ENCODE assay signal across 14 cellular contexts in genomic region chr10:132322621-132323048, GRCh38. TPM values are rescaled to one million over a fixed set of nuclear protein-coding genes. Genes with fewer than 3 reads are reported as not detected.
DNase-seq lines count a peak whose midpoint lies in the region; ATAC-seq and TF ChIP-seq lines count a peak whose summit lies in the region.
"Had no signal": no experiment of that assay in that cellular context is flagged by ENCODE, and none has a peak within 500 bp of the region (broad histone marks: within the 10 kb centered on the region; RNA-seq: fewer than 3 reads in every experiment).

No MANE protein-coding gene starts in this region.

- POLR2A ChIA-PET in activated CD4-positive, alpha-beta memory T cell treated with anti-CD3 and anti-CD28 coated beads, Interleukin-2, amount 10 ng/mL, durations not matched to agents 7 days and 5 days (lab: Charles Lee) = no interaction called here

- no peak overlapping the region for H3K27ac Mint-ChIP-seq in neural progenitor cell
- H3K27ac Mint-ChIP-seq in activated CD4-positive, alpha-beta memory T cell treated with anti-CD3 and anti-CD28 coated beads, Interleukin-2, amount 10 ng/mL, durations not matched to agents 7 days and 5 days = no peak overlapping the region
- H3K27ac Mint-ChIP-seq: naive B cell; stimulated activated naive CD8-positive, alpha-beta T cell treated with anti-CD3 and anti-CD28 coated beads, Interleukin-15, Interleukin-2, amounts not matched to agents 100 ng/mL and 50 ng/mL, for 24 hours had no signal

- no peak overlapping the region for H3K9ac ChIP-seq in neural progenitor cell

- peaks cover 9% of the 10 kb centered on the region for H3K9me3 Mint-ChIP-seq in neural progenitor cell
- H3K9me3 Mint-ChIP-seq in activated CD4-positive, alpha-beta memory T cell treated with anti-CD3 and anti-CD28 coated beads, Interleukin-2, amount 10 ng/mL, durations not matched to agents 7 days and 5 days = no peaks in the 10 kb centered on the region
- H3K9me3 Mint-ChIP-seq: naive B cell had no signal

- H3K4me2 ChIP-seq in neural progenitor cell = no peak overlapping the region

- H3K4me3 ChIP-seq in right atrium auricular region (no peak overlapping the region), fibroblast of pulmonary artery (replicated peaks; ENCODE audit: low read depth, low read length) (no peak overlapping the region), upper lobe of right lung (no peak overlapping the region), neural progenitor cell (no peak overlapping the region)
- H3K4me3 ChIP-seq: HAP-1 had no signal

- H3K27me3 ChIP-seq in right atrium auricular region = no peaks in the 10 kb centered on the region
- no peaks in the 10 kb centered on the region for H3K27me3 ChIP-seq in upper lobe of right lung
- no peaks in the 10 kb centered on the region for H3K27me3 ChIP-seq in neural progenitor cell

- H3K79me2 ChIP-seq in neural progenitor cell (ENCODE audit: low read depth) = peaks cover 6% of the 10 kb centered on the region

- CTCF ChIA-PET in activated CD4-positive, alpha-beta memory T cell treated with anti-CD3 and anti-CD28 coated beads, Interleukin-2, amount 10 ng/mL, durations not matched to agents 7 days and 5 days (lab: Charles Lee) = no interaction called here

- peaks cover 6% of the 10 kb centered on the region for H3K27me3 Mint-ChIP-seq in neural progenitor cell (ENCODE audit: insufficient read depth, low read depth)
- no peaks in the 10 kb centered on the region for H3K27me3 Mint-ChIP-seq in activated CD4-positive, alpha-beta memory T cell treated with anti-CD3 and anti-CD28 coated beads, Interleukin-2, amount 10 ng/mL, durations not matched to agents 7 days and 5 days
- H3K27me3 Mint-ChIP-seq: naive B cell; stimulated activated naive CD8-positive, alpha-beta T cell treated with anti-CD3 and anti-CD28 coated beads, Interleukin-15, Interleukin-2, amounts not matched to agents 100 ng/mL and 50 ng/mL, for 24 hours had no signal

- H3K4me1 ChIP-seq in right atrium auricular region = peaks cover 0 to under 1% of the 10 kb centered on the region in 2 donors
- no peaks in the 10 kb centered on the region for H3K4me1 ChIP-seq in upper lobe of right lung
- H3K4me1 ChIP-seq in neural progenitor cell = no peaks in the 10 kb centered on the region

- H3K36me3 Mint-ChIP-seq in neural progenitor cell = peaks cover 26% of the 10 kb centered on the region
- peaks cover 41% of the 10 kb centered on the region for H3K36me3 Mint-ChIP-seq in activated CD4-positive, alpha-beta memory T cell treated with anti-CD3 and anti-CD28 coated beads, Interleukin-2, amount 10 ng/mL, durations not matched to agents 7 days and 5 days (ENCODE audit: low read depth)

- H3K36me3 ChIP-seq in right atrium auricular region = no peaks in the 10 kb centered on the region
- H3K36me3 ChIP-seq in upper lobe of right lung = no peaks in the 10 kb centered on the region
- H3K36me3 ChIP-seq in neural progenitor cell = no peaks in the 10 kb centered on the region

- ATAC-seq in Right ventricle myocardium inferior (no peak), upper lobe of right lung (peak; percentile 71)

- H2AFZ ChIP-seq in neural progenitor cell (replicated peaks) = no peak overlapping the region

- H3K9me3 ChIP-seq in right atrium auricular region (no peaks in the 10 kb centered on the region), upper lobe of right lung (no peaks in the 10 kb centered on the region), neural progenitor cell (ENCODE audit: low read depth) (no peaks in the 10 kb centered on the region)
- H3K9me3 ChIP-seq: HAP-1 had no signal

- DNase-seq in Right ventricle myocardium inferior (ENCODE audit: missing footprints) (peak; percentile 32), right atrium auricular region (ENCODE audit: low spot score) (no peak), RPMI7951 (ENCODE audit: low read depth) (peak; percentile 46), fibroblast of pulmonary artery (ENCODE audit: low read depth) (peak; percentile 68), upper lobe of right lung (no peak), neural progenitor cell (ENCODE audit: low spot score) (no peak), hepatic stellate cell (ENCODE audit: low spot score) (no peak)
- no peak for DNase-seq in activated CD4-positive, alpha-beta memory T cell treated with anti-CD3 and anti-CD28 coated beads, Interleukin-2, amount 10 ng/mL, durations not matched to agents 7 days and 5 days
- DNase-seq: activated CD4-positive, CD25-positive, alpha-beta regulatory T cell; hypothalamus; naive B cell; NCI-H187 treated with DMSO at 0.1 percent for 48 hours had no signal

- no peaks in the 10 kb centered on the region for H4K20me1 ChIP-seq in neural progenitor cell (ENCODE audit: low read depth)

- no peak for TF ChIP-seq CTCF in right atrium auricular region (IDR thresholded peaks at IDR 0.05)
- peak; percentile 37 for TF ChIP-seq CTCF in fibroblast of pulmonary artery (IDR thresholded peaks at IDR 0.05; ENCODE audit: low read length, missing control alignments)
- no peak for TF ChIP-seq CTCF in upper lobe of right lung (IDR thresholded peaks at IDR 0.05)
- no peak for TF ChIP-seq CTCF in neural progenitor cell (IDR thresholded peaks at IDR 0.05)

- no peak overlapping the region for H3K4me3 Mint-ChIP-seq in neural progenitor cell
- H3K4me3 Mint-ChIP-seq in activated CD4-positive, alpha-beta memory T cell treated with anti-CD3 and anti-CD28 coated beads, Interleukin-2, amount 10 ng/mL, durations not matched to agents 7 days and 5 days = no peak overlapping the region
- H3K4me3 Mint-ChIP-seq: naive B cell; stimulated activated naive CD8-positive, alpha-beta T cell treated with anti-CD3 and anti-CD28 coated beads, Interleukin-15, Interleukin-2, amounts not matched to agents 100 ng/mL and 50 ng/mL, for 24 hours had no signal

- no peaks in the 10 kb centered on the region for H3F3A ChIP-seq in neural progenitor cell (ENCODE audit: low read depth)

- no peak overlapping the region for H3K27ac ChIP-seq in right atrium auricular region
- H3K27ac ChIP-seq in upper lobe of right lung = peak overlapping the region; percentile 47
- H3K27ac ChIP-seq in neural progenitor cell = no peak overlapping the region

- peaks cover 7% of the 10 kb centered on the region for H3K4me1 Mint-ChIP-seq in neural progenitor cell
- H3K4me1 Mint-ChIP-seq in activated CD4-positive, alpha-beta memory T cell treated with anti-CD3 and anti-CD28 coated beads, Interleukin-2, amount 10 ng/mL, durations not matched to agents 7 days and 5 days = peaks cover 53% of the 10 kb centered on the region

- intact Hi-C loops in Right ventricle myocardium inferior (cut with DNase I) (no loop called here), upper lobe of right lung (cut with DNase I) (no loop called here)

RNA-seq across cellular contexts. Expression of gene LRRC27, which starts 9.4 kb away (rescaled TPM):
- total RNA-seq in Right ventricle myocardium inferior (4.2 TPM), right atrium auricular region (1 to 10 TPM; 2.6 to 4.6 TPM), upper lobe of right lung (6.3 TPM), neural progenitor cell (ENCODE audit: low replicate concordance) (8.0 and 16.9 TPM in 2 replicates)
- 3.0 and 4.3 TPM in 2 replicates for total RNA-seq in RPMI7951 (2014; rRNA removed; shearing (Covaris generic))
- 1 to 10 TPM; 3.3 to 3.9 TPM for total RNA-seq in activated CD4-positive, alpha-beta memory T cell treated with anti-CD3 and anti-CD28 coated beads, Interleukin-2, amount 10 ng/mL, durations not matched to agents 7 days and 5 days

RNA-seq across cellular contexts. Expression of gene STK32C, which starts 14.9 kb away (rescaled TPM):
- total RNA-seq in Right ventricle myocardium inferior (7.0 TPM), right atrium auricular region (1 to 10 TPM; 2.6 to 3.7 TPM), upper lobe of right lung (13.2 TPM), neural progenitor cell (ENCODE audit: low replicate concordance) (2.5 and 13.5 TPM in 2 replicates)
- total RNA-seq in RPMI7951 (2014; rRNA removed; shearing (Covaris generic)) = 16.6 and 16.7 TPM in 2 replicates
- 10 to 100 TPM; 17.4 to 18.2 TPM for total RNA-seq in activated CD4-positive, alpha-beta memory T cell treated with anti-CD3 and anti-CD28 coated beads, Interleukin-2, amount 10 ng/mL, durations not matched to agents 7 days and 5 days

Comparison
In these comparisons a context has a peak if more than half of its experiments do, and no peak if none do; other contexts are left out.
1. DNase-seq: peak in Right ventricle myocardium inferior (single experiment), RPMI7951 (single experiment) and fibroblast of pulmonary artery (single experiment); none in right atrium auricular region (single experiment), upper lobe of right lung (single experiment), neural progenitor cell (single experiment), hepatic stellate cell (single experiment) and activated CD4-positive, alpha-beta memory T cell treated with anti-CD3 and anti-CD28 coated beads, Interleukin-2, amount 10 ng/mL, durations not matched to agents 7 days and 5 days (single experiment).